Comparison of ENCODE assay signal across 1 cellular context in the genomic region with DNA sequence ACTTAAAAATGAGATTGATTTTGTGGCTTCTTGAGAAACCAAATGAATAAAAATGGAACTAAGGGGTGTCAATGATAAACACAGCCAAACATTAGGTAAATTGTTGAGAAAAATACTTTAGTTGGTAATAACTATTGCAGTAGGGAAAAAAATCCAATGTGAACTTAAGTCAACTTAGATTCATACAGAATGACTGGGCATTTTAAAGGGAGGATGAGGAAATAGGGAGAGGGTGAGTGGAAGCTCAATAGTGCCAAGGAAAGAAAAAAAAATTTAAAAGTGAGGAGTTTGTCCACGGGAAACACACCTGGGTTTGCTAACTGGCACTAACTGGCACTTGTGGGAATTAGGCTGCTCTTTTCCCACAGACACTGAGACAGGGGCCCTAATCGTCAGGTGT.
TF ChIP-seq lines count a peak whose summit lies in the region.

No MANE protein-coding gene starts in this region.

TF ChIP-seq in K562, 482 proteins besides CTCF, POLR2A, EP300 and RAD21 (continued from another document):
- TF ChIP-seq NCOA1 (IDR thresholded peaks at IDR 0.05; ENCODE audit: low read depth): no peak
- TF ChIP-seq, protein P1, sequence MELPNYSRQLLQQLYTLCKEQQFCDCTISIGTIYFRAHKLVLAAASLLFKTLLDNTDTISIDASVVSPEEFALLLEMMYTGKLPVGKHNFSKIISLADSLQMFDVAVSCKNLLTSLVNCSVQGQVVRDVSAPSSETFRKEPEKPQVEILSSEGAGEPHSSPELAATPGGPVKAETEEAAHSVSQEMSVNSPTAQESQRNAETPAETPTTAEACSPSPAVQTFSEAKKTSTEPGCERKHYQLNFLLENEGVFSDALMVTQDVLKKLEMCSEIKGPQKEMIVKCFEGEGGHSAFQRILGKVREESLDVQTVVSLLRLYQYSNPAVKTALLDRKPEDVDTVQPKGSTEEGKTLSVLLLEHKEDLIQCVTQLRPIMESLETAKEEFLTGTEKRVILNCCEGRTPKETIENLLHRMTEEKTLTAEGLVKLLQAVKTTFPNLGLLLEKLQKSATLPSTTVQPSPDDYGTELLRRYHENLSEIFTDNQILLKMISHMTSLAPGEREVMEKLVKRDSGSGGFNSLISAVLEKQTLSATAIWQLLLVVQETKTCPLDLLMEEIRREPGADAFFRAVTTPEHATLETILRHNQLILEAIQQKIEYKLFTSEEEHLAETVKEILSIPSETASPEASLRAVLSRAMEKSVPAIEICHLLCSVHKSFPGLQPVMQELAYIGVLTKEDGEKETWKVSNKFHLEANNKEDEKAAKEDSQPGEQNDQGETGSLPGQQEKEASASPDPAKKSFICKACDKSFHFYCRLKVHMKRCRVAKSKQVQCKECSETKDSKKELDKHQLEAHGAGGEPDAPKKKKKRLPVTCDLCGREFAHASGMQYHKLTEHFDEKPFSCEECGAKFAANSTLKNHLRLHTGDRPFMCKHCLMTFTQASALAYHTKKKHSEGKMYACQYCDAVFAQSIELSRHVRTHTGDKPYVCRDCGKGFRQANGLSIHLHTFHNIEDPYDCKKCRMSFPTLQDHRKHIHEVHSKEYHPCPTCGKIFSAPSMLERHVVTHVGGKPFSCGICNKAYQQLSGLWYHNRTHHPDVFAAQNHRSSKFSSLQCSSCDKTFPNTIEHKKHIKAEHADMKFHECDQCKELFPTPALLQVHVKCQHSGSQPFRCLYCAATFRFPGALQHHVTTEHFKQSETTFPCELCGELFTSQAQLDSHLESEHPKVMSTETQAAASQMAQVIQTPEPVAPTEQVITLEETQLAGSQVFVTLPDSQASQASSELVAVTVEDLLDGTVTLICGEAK (IDR thresholded peaks at IDR 0.05): no peak
- TF ChIP-seq, protein P1 (CRISPR knock-in tag; IDR thresholded peaks at IDR 0.05): no peak
- TF ChIP-seq KDM1A (IDR thresholded peaks at IDR 0.05): no peak
- TF ChIP-seq, protein P2, sequence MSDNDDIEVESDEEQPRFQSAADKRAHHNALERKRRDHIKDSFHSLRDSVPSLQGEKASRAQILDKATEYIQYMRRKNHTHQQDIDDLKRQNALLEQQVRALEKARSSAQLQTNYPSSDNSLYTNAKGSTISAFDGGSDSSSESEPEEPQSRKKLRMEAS (CRISPR knock-in tag; IDR thresholded peaks at IDR 0.05): no peak
- TF ChIP-seq CXXC5 (CRISPR knock-in tag; IDR thresholded peaks at IDR 0.05): no peak
- peak; percentile 36; the same call in 1 of the 2 replicates for TF ChIP-seq NFE2L1 (tag; IDR thresholded peaks at IDR 0.05; ENCODE audit: borderline replicate concordance, low read depth)
- no peak for TF ChIP-seq MYNN (IDR thresholded peaks at IDR 0.05)
- no peak for TF ChIP-seq MYNN (CRISPR knock-in tag; IDR thresholded peaks at IDR 0.05)
- TF ChIP-seq, protein P3, sequence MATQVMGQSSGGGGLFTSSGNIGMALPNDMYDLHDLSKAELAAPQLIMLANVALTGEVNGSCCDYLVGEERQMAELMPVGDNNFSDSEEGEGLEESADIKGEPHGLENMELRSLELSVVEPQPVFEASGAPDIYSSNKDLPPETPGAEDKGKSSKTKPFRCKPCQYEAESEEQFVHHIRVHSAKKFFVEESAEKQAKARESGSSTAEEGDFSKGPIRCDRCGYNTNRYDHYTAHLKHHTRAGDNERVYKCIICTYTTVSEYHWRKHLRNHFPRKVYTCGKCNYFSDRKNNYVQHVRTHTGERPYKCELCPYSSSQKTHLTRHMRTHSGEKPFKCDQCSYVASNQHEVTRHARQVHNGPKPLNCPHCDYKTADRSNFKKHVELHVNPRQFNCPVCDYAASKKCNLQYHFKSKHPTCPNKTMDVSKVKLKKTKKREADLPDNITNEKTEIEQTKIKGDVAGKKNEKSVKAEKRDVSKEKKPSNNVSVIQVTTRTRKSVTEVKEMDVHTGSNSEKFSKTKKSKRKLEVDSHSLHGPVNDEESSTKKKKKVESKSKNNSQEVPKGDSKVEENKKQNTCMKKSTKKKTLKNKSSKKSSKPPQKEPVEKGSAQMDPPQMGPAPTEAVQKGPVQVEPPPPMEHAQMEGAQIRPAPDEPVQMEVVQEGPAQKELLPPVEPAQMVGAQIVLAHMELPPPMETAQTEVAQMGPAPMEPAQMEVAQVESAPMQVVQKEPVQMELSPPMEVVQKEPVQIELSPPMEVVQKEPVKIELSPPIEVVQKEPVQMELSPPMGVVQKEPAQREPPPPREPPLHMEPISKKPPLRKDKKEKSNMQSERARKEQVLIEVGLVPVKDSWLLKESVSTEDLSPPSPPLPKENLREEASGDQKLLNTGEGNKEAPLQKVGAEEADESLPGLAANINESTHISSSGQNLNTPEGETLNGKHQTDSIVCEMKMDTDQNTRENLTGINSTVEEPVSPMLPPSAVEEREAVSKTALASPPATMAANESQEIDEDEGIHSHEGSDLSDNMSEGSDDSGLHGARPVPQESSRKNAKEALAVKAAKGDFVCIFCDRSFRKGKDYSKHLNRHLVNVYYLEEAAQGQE (CRISPR knock-in tag; IDR thresholded peaks at IDR 0.05; ENCODE audit: low read depth): no peak
- peak; percentile 54 for TF ChIP-seq C11orf30 (IDR thresholded peaks at IDR 0.05; ENCODE audit: low read depth)
- TF ChIP-seq MAFK (IDR thresholded peaks at IDR 0.05; ENCODE audit: low read length): peak; percentile 26; the same call in 1 of the 2 replicates
- no peak for TF ChIP-seq FOXJ3 (CRISPR knock-in tag; IDR thresholded peaks at IDR 0.05)
- no peak for TF ChIP-seq MTA3 (IDR thresholded peaks at IDR 0.05; ENCODE audit: borderline replicate concordance)
- no peak for TF ChIP-seq ZNF586 (CRISPR knock-in tag; conservative IDR thresholded peaks at IDR 0.05)
- TF ChIP-seq NFE2 (IDR thresholded peaks at IDR 0.05; ENCODE audit: low read depth): peak; percentile 74
- TF ChIP-seq MAFG (tag; conservative IDR thresholded peaks at IDR 0.05): peak; percentile 73
- no peak for TF ChIP-seq SMAD2 (IDR thresholded peaks at IDR 0.05; ENCODE audit: low read depth, low read length)
- TF ChIP-seq TRIM24 (IDR thresholded peaks at IDR 0.05): peak in 1 of 2 experiments; percentile 25; a peak in 1 of 4 replicates
- no peak for TF ChIP-seq ZNF384 (IDR thresholded peaks at IDR 0.05; ENCODE audit: low read depth, low read length)
- TF ChIP-seq, protein P4, sequence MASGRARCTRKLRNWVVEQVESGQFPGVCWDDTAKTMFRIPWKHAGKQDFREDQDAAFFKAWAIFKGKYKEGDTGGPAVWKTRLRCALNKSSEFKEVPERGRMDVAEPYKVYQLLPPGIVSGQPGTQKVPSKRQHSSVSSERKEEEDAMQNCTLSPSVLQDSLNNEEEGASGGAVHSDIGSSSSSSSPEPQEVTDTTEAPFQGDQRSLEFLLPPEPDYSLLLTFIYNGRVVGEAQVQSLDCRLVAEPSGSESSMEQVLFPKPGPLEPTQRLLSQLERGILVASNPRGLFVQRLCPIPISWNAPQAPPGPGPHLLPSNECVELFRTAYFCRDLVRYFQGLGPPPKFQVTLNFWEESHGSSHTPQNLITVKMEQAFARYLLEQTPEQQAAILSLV (tag; IDR thresholded peaks at IDR 0.05): no peak
